Comparison of ENCODE assay signal across 8 cellular contexts in the genomic region with DNA sequence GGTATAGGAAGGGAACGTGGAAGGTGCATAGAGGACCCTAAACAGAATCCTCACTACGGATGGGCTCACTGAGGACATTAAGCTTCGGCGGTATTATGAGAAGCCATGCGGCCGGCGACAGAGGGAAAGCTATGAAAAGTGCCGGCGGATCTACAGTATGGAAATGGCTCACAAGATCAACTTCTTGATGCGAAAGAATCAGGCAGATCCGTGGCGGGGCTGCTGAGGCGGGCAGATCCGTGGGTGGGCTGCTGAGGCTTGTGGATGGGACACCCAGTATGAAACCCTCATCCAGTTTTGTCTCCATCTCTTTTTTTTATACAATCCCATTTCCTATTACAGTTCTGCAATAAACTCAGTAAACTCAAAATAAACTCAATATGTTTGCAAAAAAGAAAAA.
"Had no signal": no experiment of that assay in that cellular context is flagged by ENCODE, and none has a peak within 500 bp of the region (broad histone marks: within the 10 kb centered on the region; RNA-seq: fewer than 3 reads in every experiment).

No MANE protein-coding gene starts in this region.

- ATAC-seq: GM12878 had no signal

- DNase-seq: GDM1, GF-D8 had no signal

- FAIRE-seq: G401.6, GM12878, GM12891, GM12892, GM18507, GM19239 had no signal

- H3K4me3 ChIP-seq: GM12878 had no signal
